Comparison of ENCODE assay signal across 9 cellular contexts in genomic region chr12:47799357-47799955, GRCh38. TPM values are rescaled to one million over a fixed set of nuclear protein-coding genes. Genes with fewer than 3 reads are reported as not detected.
DNase-seq lines count a peak whose midpoint lies in the region; ATAC-seq and TF ChIP-seq lines count a peak whose summit lies in the region.
"Had no signal": no experiment of that assay in that cellular context is flagged by ENCODE, and none has a peak within 500 bp of the region (broad histone marks: within the 10 kb centered on the region; RNA-seq: fewer than 3 reads in every experiment).

No MANE protein-coding gene starts in this region.

- H3K9me3 ChIP-seq in lower lobe of right lung (no peaks in the 10 kb centered on the region), subcutaneous abdominal adipose tissue (ENCODE audit: control insufficient read depth in 5 of 5, low read length in 5 of 5) (no peaks in the 10 kb centered on the region)

- no peak for DNase-seq in T-cell
- DNase-seq in central memory CD8-positive, alpha-beta T cell (ENCODE audit: low spot score in 2 of 2): no peak
- DNase-seq in lower lobe of right lung: no peak
- DNase-seq in NCI-H1105 treated with DMSO at 0.1 percent for 48 hours (lab: John Stamatoyannopoulos, UW): no peak
- no peak for DNase-seq in AG08395 (ENCODE audit: low spot score)
- DNase-seq: GF-D8; stimulated activated CD4-positive, alpha-beta T cell treated with anti-CD3 and anti-CD28 coated beads, Interleukin-2, amount 100 ng/mL, for 24 hours had no signal

- no peak overlapping the region for H3K4me3 ChIP-seq in lower lobe of right lung
- H3K4me3 ChIP-seq in subcutaneous abdominal adipose tissue (ENCODE audit: low read depth in 1 of 5, low read length in 5 of 5): no peak overlapping the region

- H3K27ac Mint-ChIP-seq in T-cell: peak overlapping the region; percentile 19 to 72
- peak overlapping the region; percentile 22 for H3K27ac Mint-ChIP-seq in central memory CD8-positive, alpha-beta T cell (ENCODE audit: low read depth)

- H3K4me1 ChIP-seq in lower lobe of right lung (peaks cover 62% of the 10 kb centered on the region), subcutaneous abdominal adipose tissue (ENCODE audit: control insufficient read depth in 5 of 5, insufficient read depth in 5 of 5, low read length in 5 of 5) (peaks cover 28 to 60% (median 57%) of the 10 kb centered on the region in 5 donors)

- H3K36me3 ChIP-seq in lower lobe of right lung (peaks cover 60% of the 10 kb centered on the region), subcutaneous abdominal adipose tissue (ENCODE audit: control insufficient read depth in 5 of 5, insufficient read depth in 5 of 5, low read length in 5 of 5) (peaks cover 0 to 60% (median 46%) of the 10 kb centered on the region in 5 donors)

- CTCF ChIA-PET in T-cell (lab: Charles Lee): interaction anchor here in 1 of 2 donors (1.8 kb wide), 1 partner anchor 20 kb away, joined by 3 read pairs; no protein-coding TSS in a partner anchor

- peak overlapping the region in 3 of 5 donors; percentile 27 to 48 (median 38) for H3K9ac ChIP-seq in subcutaneous abdominal adipose tissue (ENCODE audit: low read length in 5 of 5)

- H3K27me3 ChIP-seq in lower lobe of right lung (ENCODE audit: low read depth): no peaks in the 10 kb centered on the region
- no peaks in the 10 kb centered on the region for H3K27me3 ChIP-seq in subcutaneous abdominal adipose tissue (ENCODE audit: control insufficient read depth in 5 of 5, insufficient read depth in 4 of 5, low read length in 5 of 5)

- no peak overlapping the region for H3K4me3 Mint-ChIP-seq in T-cell
- H3K4me3 Mint-ChIP-seq in central memory CD8-positive, alpha-beta T cell: no peak overlapping the region

- POLR2A ChIA-PET in T-cell (lab: Charles Lee): no interaction called here

- no peaks in the 10 kb centered on the region for H3K27me3 Mint-ChIP-seq in T-cell
- no peaks in the 10 kb centered on the region for H3K27me3 Mint-ChIP-seq in central memory CD8-positive, alpha-beta T cell

- peaks cover 4% of the 10 kb centered on the region for H3K36me3 Mint-ChIP-seq in T-cell
- H3K36me3 Mint-ChIP-seq in central memory CD8-positive, alpha-beta T cell (ENCODE audit: insufficient read depth): peaks cover 8% of the 10 kb centered on the region

- peak overlapping the region; percentile 97 for H3K27ac ChIP-seq in lower lobe of right lung
- no peak overlapping the region for H3K27ac ChIP-seq in subcutaneous abdominal adipose tissue (ENCODE audit: low read depth, low read length)

- H3K4me1 Mint-ChIP-seq in T-cell: peaks cover 56 to 58% (median 56%) of the 10 kb centered on the region in 3 donors
- peaks cover 50% of the 10 kb centered on the region for H3K4me1 Mint-ChIP-seq in central memory CD8-positive, alpha-beta T cell

- ATAC-seq in T-cell (replicated peaks in 1 of 4): no peak
- no peak for ATAC-seq in central memory CD8-positive, alpha-beta T cell (replicated peaks; ENCODE audit: extremely low read depth, poor library complexity, severe bottlenecking)
- peak; percentile 29 to 40 for ATAC-seq in lower lobe of right lung
- no peak for ATAC-seq in HG03442 (IDR thresholded peaks at IDR 0.05; ENCODE audit: unreplicated experiment)

- intact Hi-C loops in lower lobe of right lung (cut with DNase I): no loop called here

- no peaks in the 10 kb centered on the region for H3K9me3 Mint-ChIP-seq in T-cell
- no peaks in the 10 kb centered on the region for H3K9me3 Mint-ChIP-seq in central memory CD8-positive, alpha-beta T cell

- TF ChIP-seq CTCF in lower lobe of right lung (IDR thresholded peaks at IDR 0.05): no peak

RNA-seq across cellular contexts. Expression of gene HDAC7, which starts 20.2 kb away (rescaled TPM):
- total RNA-seq in T-cell (100 to 1,000 TPM; 142 to 192 (median 165) TPM), lower lobe of right lung (104 TPM)

RNA-seq across cellular contexts. Expression of gene SLC48A1, which starts 26.4 kb away (rescaled TPM):
- total RNA-seq in T-cell (10 to 100 TPM in 3 of 5 donors, 1 to 10 TPM in 2; 5.8 to 13.7 (median 10.2) TPM), lower lobe of right lung (39.9 TPM)

RNA-seq across cellular contexts. Expression of gene RAPGEF3, which starts 40.8 kb away (rescaled TPM):
- total RNA-seq in T-cell: under 1 TPM; 0.25 to 0.99 (median 0.82) TPM
- 44.5 TPM for total RNA-seq in lower lobe of right lung

Comparison
In these comparisons a context has a peak if more than half of its experiments do, and no peak if none do; other contexts are left out.
1. ATAC-seq: peak in lower lobe of right lung (2 of 2); none in T-cell (0 of 4), central memory CD8-positive, alpha-beta T cell (single experiment) and HG03442 (single experiment).
2. RNA of gene RAPGEF3, which starts 40.8 kb away (total RNA-seq): 44.5 TPM in lower lobe of right lung (single experiment); 0.25 to 0.99 TPM in T-cell; every median in the first group is over 10 times any median in the second.